ENCODE assay signal across 13 cellular contexts in genomic region chr19:2330255-2330631, GRCh38. TPM values are rescaled to one million over a fixed set of nuclear protein-coding genes. Genes with fewer than 3 reads are reported as not detected.
A peak's percentile ranks its signal among the peaks of the same experiment; 100 is the strongest.
DNase-seq lines count a peak whose midpoint lies in the region; ATAC-seq, FAIRE-seq and TF ChIP-seq lines count a peak whose summit lies in the region.
"Had no signal": no experiment of that assay in that cellular context is flagged by ENCODE, and none has a peak within 500 bp of the region (broad histone marks: within the 10 kb centered on the region; RNA-seq: fewer than 3 reads in every experiment).

No MANE protein-coding gene starts in this region.

- no peaks in the 10 kb centered on the region for H3K9me2 ChIP-seq in HCT116 (ENCODE audit: insufficient read depth)

- H3K4me1 Mint-ChIP-seq in natural killer cell treated with Interleukin-12 subunit alpha and Interleukin-12 subunit beta and Interleukin-15 and Interleukin-18, amount 100 ng/mL, for 72 hours (ENCODE audit: low read depth in 2 of 2): peaks cover 33 to 38% of the 10 kb centered on the region in 2 donors

- TF ChIP-seq CTCF in HCT116 (IDR thresholded peaks at IDR 0.05 in 2 of 3, conservative IDR thresholded peaks at IDR 0.05 in 1 of 3; ENCODE audit: borderline replicate concordance in 1 of 3, insufficient read depth in 1 of 3, low read depth in 2 of 3, low read length in 2 of 3): no peak

- FAIRE-seq in GM19239 (lab: Jason Lieb, UNC): no peak
- FAIRE-seq: GM12892 had no signal

- H3K27ac Mint-ChIP-seq in natural killer cell treated with Interleukin-12 subunit alpha and Interleukin-12 subunit beta and Interleukin-15 and Interleukin-18, amount 100 ng/mL, for 72 hours: no peak overlapping the region

- intact Hi-C loops in HCT116 (cut with micrococcal nuclease): no loop called here
- intact Hi-C loops in left colon (cut with DNase I, micrococcal nuclease): no loop called here

- H2AFZ ChIP-seq in HCT116 (ENCODE audit: low read depth, low read length, poor library complexity, severe bottlenecking): no peak overlapping the region

- CTCF ChIA-PET in HCT116 (lab: Charles Lee): no interaction called here

- peak overlapping the region in 10 of 11 experiments; percentile 62 to 98 (median 93); a peak in 18 of 22 replicates for H3K27ac ChIP-seq in BLaER1 treated with 17β-estradiol and CSF1 and Interleukin-3, amounts not matched to agents 10 nM and 100 nM
- H3K27ac ChIP-seq in HCT116 (ENCODE audit: low read depth, low read length) (no peak overlapping the region), angular gyrus (ENCODE audit: low read depth, low read length) (peak overlapping the region; percentile 90)
- H3K27ac ChIP-seq: coronary artery, upper lobe of right lung had no signal

- DNase-seq in HCT116 (ENCODE audit: low read depth, low spot score) (no peak), LoVo (ENCODE audit: low spot score) (no peak), left colon (no peak), GM19239 (ENCODE audit: insufficient read length, low spot score) (no peak)
- DNase-seq in natural killer cell treated with Interleukin-12 subunit alpha and Interleukin-12 subunit beta and Interleukin-15 and Interleukin-18, amount 100 ng/mL, for 72 hours (ENCODE audit: low spot score): no peak
- DNase-seq: foreskin fibroblast, T1000, upper lobe of right lung had no signal

- H3K27me3 Mint-ChIP-seq in natural killer cell treated with Interleukin-12 subunit alpha and Interleukin-12 subunit beta and Interleukin-15 and Interleukin-18, amount 100 ng/mL, for 72 hours: no peaks in the 10 kb centered on the region

- peaks cover 0 to 24% (median 5%) of the 10 kb centered on the region in 11 experiments; a peak in 9 of 22 replicates for H3K36me3 ChIP-seq in BLaER1 treated with 17β-estradiol and CSF1 and Interleukin-3, amounts not matched to agents 10 nM and 100 nM
- peaks cover 5 to 6% of the 10 kb centered on the region in 2 experiments; a peak in 2 of 4 replicates for H3K36me3 ChIP-seq in HCT116 (ENCODE audit: control insufficient read depth in 1 of 2, insufficient read depth in 2 of 2, low read length in 2 of 2)

- H3K9me3 ChIP-seq in BLaER1 treated with 17β-estradiol and CSF1 and Interleukin-3, amounts not matched to agents 10 nM and 100 nM (replicated peaks in 1 of 11): peaks cover 0 to 4% (median 0%) of the 10 kb centered on the region in 11 experiments; a peak in 4 of 22 replicates
- no peaks in the 10 kb centered on the region for H3K9me3 ChIP-seq in HCT116 (ENCODE audit: control insufficient read depth in 1 of 2, insufficient read depth in 1 of 2, low read depth in 1 of 2, low read length in 2 of 2)
- H3K9me3 ChIP-seq: upper lobe of right lung had no signal

- peak overlapping the region; percentile 36 to 98 (median 92); a peak in 20 of 22 replicates for H3K9ac ChIP-seq in BLaER1 treated with 17β-estradiol and CSF1 and Interleukin-3, amounts not matched to agents 10 nM and 100 nM
- H3K9ac ChIP-seq in HCT116 (ENCODE audit: low read length): no peak overlapping the region

- H3K4me3 Mint-ChIP-seq in natural killer cell treated with Interleukin-12 subunit alpha and Interleukin-12 subunit beta and Interleukin-15 and Interleukin-18, amount 100 ng/mL, for 72 hours: peak overlapping the region; percentile 91

- peaks cover 32 to 82% (median 46%) of the 10 kb centered on the region in 11 experiments; a peak in 21 of 22 replicates for H4K20me1 ChIP-seq in BLaER1 treated with 17β-estradiol and CSF1 and Interleukin-3, amounts not matched to agents 10 nM and 100 nM
- H4K20me1 ChIP-seq in HCT116 (ENCODE audit: insufficient read depth): no peaks in the 10 kb centered on the region

- H3K27me3 ChIP-seq in BLaER1 treated with 17β-estradiol and CSF1 and Interleukin-3, amounts not matched to agents 10 nM and 100 nM: peaks cover 0 to 1% (median 0%) of the 10 kb centered on the region in 11 experiments; a peak in 1 of 22 replicates
- no peaks in the 10 kb centered on the region for H3K27me3 ChIP-seq in HCT116 (ENCODE audit: insufficient read depth, low read length)
- H3K27me3 ChIP-seq: upper lobe of right lung had no signal

- peaks cover 6% of the 10 kb centered on the region for H3K36me3 Mint-ChIP-seq in natural killer cell treated with Interleukin-12 subunit alpha and Interleukin-12 subunit beta and Interleukin-15 and Interleukin-18, amount 100 ng/mL, for 72 hours

- peaks cover 78 to 86% (median 82%) of the 10 kb centered on the region in 10 experiments for H3K4me1 ChIP-seq in BLaER1 treated with 17β-estradiol and CSF1 and Interleukin-3, amounts not matched to agents 10 nM and 100 nM
- peaks cover 19 to 28% of the 10 kb centered on the region in 2 experiments for H3K4me1 ChIP-seq in HCT116 (ENCODE audit: control insufficient read depth in 1 of 2, insufficient read depth in 2 of 2, low read length in 2 of 2)

- H3K4me2 ChIP-seq in BLaER1 treated with 17β-estradiol and CSF1 and Interleukin-3, amounts not matched to agents 10 nM and 100 nM: peak overlapping the region; percentile 89 to 100 (median 97)
- H3K4me2 ChIP-seq in HCT116 (ENCODE audit: low read length): peak overlapping the region; percentile 87; the same call in 1 of the 2 replicates

- RAD21 ChIA-PET in HCT116 (lab: Charles Lee; ENCODE audit: low non-redundant PET in 1 of 2, low total read pairs in 2 of 2, uncharacterized antibody in 2 of 2, unreplicated experiment in 2 of 2): no interaction called here

- no peak for TF ChIP-seq RAD21 in HCT116 (IDR thresholded peaks at IDR 0.05; ENCODE audit: low read depth)

- POLR2A ChIA-PET in HCT116 (lab: Charles Lee): no interaction called here

- no peak for TF ChIP-seq POLR2A in HCT116 (IDR thresholded peaks at IDR 0.05; ENCODE audit: borderline replicate concordance, extremely low read depth, insufficient read depth, insufficient read length)

- no TSS peak for BruUV-seq in HCT116 (replicated peaks; lab: Mats Ljungman, UMichigan)

- ATAC-seq in HCT116 (no peak), left colon (no peak), HG02798 (IDR thresholded peaks at IDR 0.05; ENCODE audit: poor library complexity, unreplicated experiment) (no peak)
- no peak for ATAC-seq in natural killer cell treated with Interleukin-12 subunit alpha and Interleukin-12 subunit beta and Interleukin-15 and Interleukin-18, amount 100 ng/mL, for 72 hours
- ATAC-seq: upper lobe of right lung had no signal

- H3K9me3 Mint-ChIP-seq in natural killer cell treated with Interleukin-12 subunit alpha and Interleukin-12 subunit beta and Interleukin-15 and Interleukin-18, amount 100 ng/mL, for 72 hours: no peaks in the 10 kb centered on the region

- peaks cover 84% of the 10 kb centered on the region for H3K79me2 ChIP-seq in HCT116 (ENCODE audit: insufficient read depth, low read length)

- H3K4me3 ChIP-seq in BLaER1 treated with 17β-estradiol and CSF1 and Interleukin-3, amounts not matched to agents 10 nM and 100 nM: peak overlapping the region in 9 of 10 experiments; percentile 4 to 98 (median 92); a peak in 16 of 20 replicates
- H3K4me3 ChIP-seq in HCT116 (replicated peaks in 1 of 2; ENCODE audit: low read depth in 1 of 2, low read length in 2 of 2): no peak overlapping the region

TF ChIP-seq in HCT116, 20 proteins besides CTCF, POLR2A, EP300 and RAD21 (continues in another document):
- TF ChIP-seq CEBPB (IDR thresholded peaks at IDR 0.05; ENCODE audit: low read depth): no peak
- TF ChIP-seq POLR2AphosphoS5 (IDR thresholded peaks at IDR 0.05; ENCODE audit: low read depth, low read length): no peak
- TF ChIP-seq MAX (IDR thresholded peaks at IDR 0.05): no peak
- TF ChIP-seq TCF7L2 (IDR thresholded peaks at IDR 0.05; ENCODE audit: borderline replicate concordance, extremely low read depth, insufficient read depth, insufficient read length): no peak
- TF ChIP-seq FOSL1 (IDR thresholded peaks at IDR 0.05; ENCODE audit: low read depth): no peak
- no peak for TF ChIP-seq EZH2phosphoT487 (IDR thresholded peaks at IDR 0.05; ENCODE audit: borderline replicate concordance)
- TF ChIP-seq EGR1 (IDR thresholded peaks at IDR 0.05; ENCODE audit: low read depth): no peak
- no peak for TF ChIP-seq EZH2 (IDR thresholded peaks at IDR 0.05)

RNA-seq across cellular contexts. Expression of gene SPPL2B, which starts 1.8 kb away (rescaled TPM):
- 83.1 TPM for total RNA-seq in HCT116 (2021; ENCODE audit: unreplicated experiment)
- polyA plus RNA-seq in HCT116 (2012): 45.3 and 58.9 TPM in 2 replicates
- 10 to 100 TPM; 41.3 to 97.6 TPM for total RNA-seq in natural killer cell treated with Interleukin-12 subunit alpha and Interleukin-12 subunit beta and Interleukin-15 and Interleukin-18, amount 100 ng/mL, for 72 hours
- 100 to 1,000 TPM; 142 to 173 TPM for total RNA-seq in left colon

RNA-seq across cellular contexts. Expression of gene LSM7, which starts 1.9 kb away (rescaled TPM):
- total RNA-seq in HCT116 (2021; ENCODE audit: unreplicated experiment) (190 TPM), left colon (100 to 1,000 TPM in 1 of 2 donors, 10 to 100 TPM in 1; 67.1 to 101 TPM)
- polyA plus RNA-seq in HCT116 (2012): 291 and 326 TPM in 2 replicates
- total RNA-seq in natural killer cell treated with Interleukin-12 subunit alpha and Interleukin-12 subunit beta and Interleukin-15 and Interleukin-18, amount 100 ng/mL, for 72 hours: 100 to 1,000 TPM; 111 to 154 TPM

RNA-seq across cellular contexts. Expression of gene LINGO3, which starts 22.3 kb away (rescaled TPM):
- not detected for total RNA-seq in HCT116 (2021; ENCODE audit: unreplicated experiment)
- polyA plus RNA-seq in HCT116 (2012): 0.05 and 0.09 TPM in 2 replicates
- under 1 TPM; 0.20 to 0.21 TPM for total RNA-seq in natural killer cell treated with Interleukin-12 subunit alpha and Interleukin-12 subunit beta and Interleukin-15 and Interleukin-18, amount 100 ng/mL, for 72 hours
- not detected for total RNA-seq in left colon
- total RNA-seq: upper lobe of right lung had no signal

RNA-seq across cellular contexts. Expression of gene TMPRSS9, which starts 29.8 kb away (rescaled TPM):
- not detected for total RNA-seq in HCT116 (2021; ENCODE audit: unreplicated experiment)
- polyA plus RNA-seq in HCT116 (2012): 0.30 and 0.87 TPM in 2 replicates
- not detected for total RNA-seq in natural killer cell treated with Interleukin-12 subunit alpha and Interleukin-12 subunit beta and Interleukin-15 and Interleukin-18, amount 100 ng/mL, for 72 hours
- total RNA-seq in left colon: under 1 TPM; 0.25 to 0.34 TPM
- total RNA-seq: upper lobe of right lung had no signal

RNA-seq across cellular contexts. Expression of gene PEAK3, which starts 48.3 kb away (rescaled TPM):
- total RNA-seq in HCT116 (2021; ENCODE audit: unreplicated experiment) (not detected), left colon (under 1 TPM; 0.15 to 0.78 TPM)
- 0.11 and 0.13 TPM in 2 replicates for polyA plus RNA-seq in HCT116 (2012)
- total RNA-seq in natural killer cell treated with Interleukin-12 subunit alpha and Interleukin-12 subunit beta and Interleukin-15 and Interleukin-18, amount 100 ng/mL, for 72 hours: 1 to 10 TPM; 2.4 to 8.2 TPM

Comparison
In these comparisons a context has a peak if more than half of its experiments do, and no peak if none do; other contexts are left out.
1. H3K4me3 ChIP-seq: peak in BLaER1 treated with 17β-estradiol and CSF1 and Interleukin-3, amounts not matched to agents 10 nM and 100 nM (9 of 10); none in HCT116 (0 of 2).